Comparison of ENCODE assay signal across 13 cellular contexts in genomic region chr2:213166109-213166508, GRCh38. TPM values are rescaled to one million over a fixed set of nuclear protein-coding genes. Genes with fewer than 3 reads are reported as not detected.
DNase-seq lines count a peak whose midpoint lies in the region; ATAC-seq, FAIRE-seq and TF ChIP-seq lines count a peak whose summit lies in the region.
"Had no signal": no experiment of that assay in that cellular context is flagged by ENCODE, and none has a peak within 500 bp of the region (broad histone marks: within the 10 kb centered on the region; RNA-seq: fewer than 3 reads in every experiment).

No MANE protein-coding gene starts in this region.

- intact Hi-C loops in activated CD4-positive, alpha-beta T cell treated with anti-CD3 and anti-CD28 coated beads for 36 hours (cut with DNase I, micrococcal nuclease): no loop called here
- intact Hi-C loops in HepG2 (cut with micrococcal nuclease; ENCODE audit: unreplicated experiment): no loop called here

- H3K36me3 ChIP-seq in OCI-LY1 (ENCODE audit: insufficient read depth, low read length) (0 out of 2 replicates have a peak, but pooled peaks cover 3% of the 10 kb centered on the region), HepG2 (replicated peaks in 1 of 2; ENCODE audit: control insufficient read depth in 1 of 2, insufficient read depth in 2 of 2, low read length in 2 of 2) (no peaks in the 10 kb centered on the region)

- DNase-seq in activated CD4-positive, alpha-beta T cell treated with anti-CD3 and anti-CD28 coated beads for 36 hours: no peak
- DNase-seq in NCI-H2029 (lab: John Stamatoyannopoulos, UW) (no peak), DMS114 treated with DMSO at 0.1 percent for 48 hours (lab: John Stamatoyannopoulos, UW; ENCODE audit: unreplicated experiment) (no peak), HepG2 (ENCODE audit: low spot score) (no peak)
- DNase-seq: C1 segment of cervical spinal cord, NCI-H187 treated with DMSO at 0.1 percent for 48 hours had no signal

- H3K9me3 Mint-ChIP-seq in activated CD4-positive, alpha-beta T cell treated with anti-CD3 and anti-CD28 coated beads for 36 hours (ENCODE audit: low read depth): no peaks in the 10 kb centered on the region
- H3K9me3 Mint-ChIP-seq: activated naive CD4-positive, alpha-beta T cell treated with anti-CD3 and anti-CD28 coated beads, Interleukin-2, amount 50 U/mL, for 24 hours; dendritic cell treated with granulocyte-macrophage colony-stimulating factor and Interleukin-4, amounts not matched to agents 40 ng/mL and 50 ng/mL, for 4 days had no signal

- H3K4me2 ChIP-seq in OCI-LY1 (ENCODE audit: low read length) (peak overlapping the region; percentile 37), HepG2 (ENCODE audit: low read depth, low read length) (no peak overlapping the region)

- in situ Hi-C loops in HepG2 (cut with HindIII; ENCODE audit: extremely low pct_ligation_motif_present, low pct_unique_long_range_greater_than_20kb): no loop called here

- H3K79me2 ChIP-seq in OCI-LY1 (ENCODE audit: insufficient read depth, low read length) (no peaks in the 10 kb centered on the region), HepG2 (ENCODE audit: insufficient read depth, low read length) (no peaks in the 10 kb centered on the region)

- H3K9ac ChIP-seq in OCI-LY1 (ENCODE audit: low read length) (peak overlapping the region; percentile 71), HepG2 (ENCODE audit: insufficient read depth, low read depth, low read length) (no peak overlapping the region)

- no peaks in the 10 kb centered on the region for H3K27me3 ChIP-seq in OCI-LY1 (ENCODE audit: insufficient read depth, low read length)
- no peaks in the 10 kb centered on the region for H3K27me3 ChIP-seq in HepG2 (ENCODE audit: control insufficient read depth in 1 of 2, insufficient read depth in 2 of 2, low read length in 2 of 2)

- CTCF ChIA-PET in activated CD4-positive, alpha-beta T cell treated with anti-CD3 and anti-CD28 coated beads for 36 hours (lab: Charles Lee): no interaction called here
- CTCF ChIA-PET in HepG2 (lab: Yijun Ruan, JAX; ENCODE audit: low intra/inter-chr PET ratio, low total read pairs): no interaction called here

- TF ChIP-seq POLR2A in GM18505 (IDR thresholded peaks at IDR 0.05; ENCODE audit: borderline replicate concordance, extremely low read depth, insufficient read depth, insufficient read length) (no peak), HepG2 (IDR thresholded peaks at IDR 0.05; ENCODE audit: insufficient read depth in 1 of 2, low read depth in 2 of 2, low read length in 2 of 2) (no peak)

- no peak overlapping the region for H3K4me3 Mint-ChIP-seq in activated CD4-positive, alpha-beta T cell treated with anti-CD3 and anti-CD28 coated beads for 36 hours
- H3K4me3 Mint-ChIP-seq: activated naive CD4-positive, alpha-beta T cell treated with anti-CD3 and anti-CD28 coated beads, Interleukin-2, amount 50 U/mL, for 24 hours; dendritic cell treated with granulocyte-macrophage colony-stimulating factor and Interleukin-4, amounts not matched to agents 40 ng/mL and 50 ng/mL, for 4 days had no signal

- ATAC-seq in GM18505 (IDR thresholded peaks at IDR 0.05; ENCODE audit: unreplicated experiment): peak; percentile 95
- peak; percentile 98 for ATAC-seq in GM21360 (IDR thresholded peaks at IDR 0.05; ENCODE audit: unreplicated experiment)
- ATAC-seq in HG02981 (IDR thresholded peaks at IDR 0.05; ENCODE audit: unreplicated experiment): peak; percentile 99
- ATAC-seq in activated CD4-positive, alpha-beta T cell treated with anti-CD3 and anti-CD28 coated beads for 36 hours: no peak
- ATAC-seq in HepG2: no peak
- ATAC-seq: activated CD4-positive, CD25-positive, alpha-beta regulatory T cell treated with anti-CD3 and anti-CD28 coated beads, Interleukin-2, amount 50 U/mL, for 24 hours had no signal

- TF ChIP-seq CTCF in OCI-LY1 (IDR thresholded peaks at IDR 0.05; ENCODE audit: low read length) (no peak), HepG2 (CRISPR knock-in tag; IDR thresholded peaks at IDR 0.05) (no peak)

- H3K4me1 ChIP-seq in OCI-LY1 (ENCODE audit: insufficient read depth, low read length, severe bottlenecking) (peaks cover 69% of the 10 kb centered on the region), HepG2 (ENCODE audit: insufficient read depth, low read length) (no peaks in the 10 kb centered on the region)

- H3K4me3 ChIP-seq in OCI-LY1 (ENCODE audit: low read depth, low read length, poor library complexity, severe bottlenecking) (peak overlapping the region; percentile 13), HepG2 (replicated peaks in 1 of 3; ENCODE audit: insufficient read depth in 1 of 3, low read depth in 2 of 3, low read length in 3 of 3) (no peak overlapping the region)

- no peak for FAIRE-seq in HepG2 (lab: Jason Lieb, UNC)

- BruUV-seq in HepG2 (replicated peaks; lab: Mats Ljungman, UMichigan): no TSS peak

- H3K27me3 Mint-ChIP-seq in activated CD4-positive, alpha-beta T cell treated with anti-CD3 and anti-CD28 coated beads for 36 hours: no peaks in the 10 kb centered on the region
- H3K27me3 Mint-ChIP-seq: activated naive CD4-positive, alpha-beta T cell treated with anti-CD3 and anti-CD28 coated beads, Interleukin-2, amount 50 U/mL, for 24 hours; dendritic cell treated with granulocyte-macrophage colony-stimulating factor and Interleukin-4, amounts not matched to agents 40 ng/mL and 50 ng/mL, for 4 days had no signal

- H3K36me3 Mint-ChIP-seq in activated CD4-positive, alpha-beta T cell treated with anti-CD3 and anti-CD28 coated beads for 36 hours (ENCODE audit: low read depth): no peaks in the 10 kb centered on the region
- H3K36me3 Mint-ChIP-seq: activated naive CD4-positive, alpha-beta T cell treated with anti-CD3 and anti-CD28 coated beads, Interleukin-2, amount 50 U/mL, for 24 hours had no signal

- no peaks in the 10 kb centered on the region for H3K4me1 Mint-ChIP-seq in activated CD4-positive, alpha-beta T cell treated with anti-CD3 and anti-CD28 coated beads for 36 hours
- H3K4me1 Mint-ChIP-seq: activated naive CD4-positive, alpha-beta T cell treated with anti-CD3 and anti-CD28 coated beads, Interleukin-2, amount 50 U/mL, for 24 hours had no signal

- no peak for TF ChIP-seq RAD21 in HepG2 (CRISPR knock-in tag; IDR thresholded peaks at IDR 0.05)

- no peaks in the 10 kb centered on the region for H4K20me1 ChIP-seq in OCI-LY1 (ENCODE audit: insufficient read depth, low read length)
- H4K20me1 ChIP-seq in HepG2 (ENCODE audit: insufficient read depth, low read length): no peaks in the 10 kb centered on the region

- H3F3A ChIP-seq in OCI-LY1 (ENCODE audit: insufficient read depth, low read length): peaks cover 13% of the 10 kb centered on the region; the same call in 1 of the 2 replicates

- H2AFZ ChIP-seq in OCI-LY1 (ENCODE audit: low read length) (no peak overlapping the region), HepG2 (ENCODE audit: low read length) (no peak overlapping the region)

- H3K27ac ChIP-seq in OCI-LY1 (ENCODE audit: low read depth, low read length, poor library complexity, severe bottlenecking) (peak overlapping the region; percentile 95), HepG2 (ENCODE audit: extremely low read length, insufficient read depth, low read length) (no peak overlapping the region)

- H3K27ac Mint-ChIP-seq in activated CD4-positive, alpha-beta T cell treated with anti-CD3 and anti-CD28 coated beads for 36 hours: no peak overlapping the region
- H3K27ac Mint-ChIP-seq: activated naive CD4-positive, alpha-beta T cell treated with anti-CD3 and anti-CD28 coated beads, Interleukin-2, amount 50 U/mL, for 24 hours; dendritic cell treated with granulocyte-macrophage colony-stimulating factor and Interleukin-4, amounts not matched to agents 40 ng/mL and 50 ng/mL, for 4 days had no signal

- TF ChIP-seq EP300 in HepG2 (IDR thresholded peaks at IDR 0.05; ENCODE audit: low read depth in 2 of 2, low read length in 2 of 2) (no peak), HepG2 (CRISPR knock-in tag; IDR thresholded peaks at IDR 0.05; ENCODE audit: borderline replicate concordance) (no peak)

- POLR2A ChIA-PET in activated CD4-positive, alpha-beta T cell treated with anti-CD3 and anti-CD28 coated beads for 36 hours (lab: Charles Lee): no interaction called here
- POLR2A ChIA-PET in HepG2 (lab: Yijun Ruan, JAX): no interaction called here

- H3K9me2 ChIP-seq in OCI-LY1 (ENCODE audit: low read depth, low read length): no peaks in the 10 kb centered on the region

- peaks cover 3% of the 10 kb centered on the region; the same call in 1 of the 2 replicates for H3K9me3 ChIP-seq in OCI-LY1 (ENCODE audit: low read length)
- H3K9me3 ChIP-seq in HepG2 (ENCODE audit: low read length): no peaks in the 10 kb centered on the region

TF ChIP-seq in HepG2, 621 proteins besides CTCF, POLR2A, EP300 and RAD21:
- TF ChIP-seq ZFP36L1 (CRISPR knock-in tag; IDR thresholded peaks at IDR 0.05) (no peak), GATAD2A (CRISPR knock-in tag; IDR thresholded peaks at IDR 0.05) (no peak), KLF9 (CRISPR knock-in tag; IDR thresholded peaks at IDR 0.05; ENCODE audit: low read depth) (no peak)

RNA-seq across cellular contexts. Expression of gene IKZF2, which starts 14.7 kb away (rescaled TPM):
- total RNA-seq in activated CD4-positive, alpha-beta T cell treated with anti-CD3 and anti-CD28 coated beads for 36 hours: 1 to 10 TPM; 6.3 to 8.3 TPM
- total RNA-seq in HepG2 (2016; rRNA removed; fragmentation: Illumina TruSeq; extraction: Trizol): 0.60 and 0.86 TPM in 2 replicates
- under 0.01 and 0.26 TPM in 2 replicates for total RNA-seq in HepG2 (2016; cell fraction: cytosol; rRNA removed; fragmentation: Illumina TruSeq; extraction: Trizol; ENCODE audit: low read depth)
- total RNA-seq in HepG2 (2016; cell fraction: insoluble cytoplasmic fraction; rRNA removed; fragmentation: Illumina TruSeq; extraction: Trizol): 0.83 and 0.97 TPM in 2 replicates
- total RNA-seq in HepG2 (2016; cell fraction: membrane; rRNA removed; fragmentation: Illumina TruSeq; extraction: Trizol): 0.22 and 0.28 TPM in 2 replicates
- 1.8 and 2.1 TPM in 2 replicates for total RNA-seq in HepG2 (2016; cell fraction: nucleus; rRNA removed; fragmentation: Illumina TruSeq; extraction: Trizol)
- polyA plus RNA-seq in HepG2 (2011; rRNA removed): 0.18 and 0.35 TPM in 2 replicates
- 0.13 and 0.22 TPM in 2 replicates for polyA plus RNA-seq in HepG2 (2011; cell fraction: cytosol; rRNA removed)
- 0.13 and 0.45 TPM in 2 replicates for polyA plus RNA-seq in HepG2 (2011; cell fraction: nucleus; rRNA removed)
- polyA plus RNA-seq in HepG2 (2012): 0.09 and 0.27 TPM in 2 replicates
- polyA plus RNA-seq in HepG2 (2016; cell fraction: cytosol; fragmentation: Illumina TruSeq; extraction: Trizol; ENCODE audit: low read depth): 0.09 and 0.10 TPM in 2 replicates
- polyA plus RNA-seq in HepG2 (2016; cell fraction: insoluble cytoplasmic fraction; fragmentation: Illumina TruSeq; extraction: Trizol; ENCODE audit: low read depth): 0.30 and 0.37 TPM in 2 replicates
- 0.06 and 0.23 TPM in 2 replicates for polyA plus RNA-seq in HepG2 (2016; cell fraction: membrane; fragmentation: Illumina TruSeq; extraction: Trizol; ENCODE audit: low read depth)
- 0.15 and 0.36 TPM in 2 replicates for polyA plus RNA-seq in HepG2 (2016; cell fraction: nucleus; fragmentation: Illumina TruSeq; extraction: Trizol; ENCODE audit: insufficient read depth, low read depth)
- polyA minus RNA-seq in HepG2 (2011; rRNA and poly(A)+ RNA removed; ENCODE audit: low replicate concordance): 1.7 and 5.0 TPM in 2 replicates
- 0.88 and 0.99 TPM in 2 replicates for polyA minus RNA-seq in HepG2 (2011; cell fraction: cytosol; rRNA and poly(A)+ RNA removed)
- polyA minus RNA-seq in HepG2 (2011; cell fraction: nucleus; rRNA and poly(A)+ RNA removed): 1.7 and 3.2 TPM in 2 replicates

Comparison
In these comparisons a context has a peak if more than half of its experiments do, and no peak if none do; other contexts are left out.
1. ATAC-seq: peak in GM18505 (single experiment), GM21360 (single experiment) and HG02981 (single experiment); none in activated CD4-positive, alpha-beta T cell treated with anti-CD3 and anti-CD28 coated beads for 36 hours (single experiment) and HepG2 (single experiment).